23 cellular contexts compared by ENCODE assay signal in the genomic region with DNA sequence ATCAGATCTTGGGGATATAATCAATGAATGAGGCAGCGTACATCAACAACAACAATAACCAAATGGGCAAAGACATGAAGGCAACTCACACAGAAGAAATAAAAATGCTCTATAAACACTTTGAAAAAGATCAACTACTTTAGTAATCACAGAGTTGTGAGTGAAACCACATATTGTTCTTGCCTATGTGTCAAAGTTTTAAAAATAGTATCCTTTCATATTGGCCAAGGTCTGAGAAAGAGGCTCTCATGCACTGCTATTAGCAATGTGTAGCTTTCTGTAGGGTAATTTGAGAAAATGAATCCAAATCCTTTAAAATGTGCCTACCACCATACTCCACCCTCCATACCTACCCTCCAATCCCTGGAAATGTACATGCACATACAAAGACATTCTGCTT. TPM values are rescaled to one million over a fixed set of nuclear protein-coding genes. Genes with fewer than 3 reads are reported as not detected.
DNase-seq lines count a peak whose midpoint lies in the region; ATAC-seq, FAIRE-seq and TF ChIP-seq lines count a peak whose summit lies in the region.
"Had no signal": no experiment of that assay in that cellular context is flagged by ENCODE, and none has a peak within 500 bp of the region (broad histone marks: within the 10 kb centered on the region; RNA-seq: fewer than 3 reads in every experiment).

No MANE protein-coding gene starts in this region.

- POLR2A ChIA-PET in CD4-positive, alpha-beta memory T cell (lab: Charles Lee; ENCODE audit: partially characterized antibody) = interaction anchor here (2.2 kb wide), 1 partner anchor 176 kb away, joined by 9 read pairs; no protein-coding TSS in a partner anchor

- peaks cover 5 to 14% of the 10 kb centered on the region in 2 donors for H3K36me3 Mint-ChIP-seq in CD4-positive, alpha-beta memory T cell
- H3K36me3 Mint-ChIP-seq: brain had no signal

- H3K27me3 Mint-ChIP-seq in CD4-positive, alpha-beta memory T cell = no peaks in the 10 kb centered on the region
- H3K27me3 Mint-ChIP-seq: activated CD8-positive, alpha-beta T cell treated with anti-CD3 and anti-CD28 coated beads for 36 hours; activated naive CD4-positive, alpha-beta T cell treated with anti-CD3 and anti-CD28 coated beads, Interleukin-2, amount 50 U/mL, for 24 hours; brain; CD4-positive, alpha-beta T cell; stimulated activated naive B cell treated with anti-CD40 and anti-IgM and Interleukin-4, amounts not matched to agents 10 μg/mL and 1 μg/mL and 100 μg/mL, for 72 hours had no signal

- H3K9me3 Mint-ChIP-seq in CD4-positive, alpha-beta memory T cell = no peaks in the 10 kb centered on the region
- H3K9me3 Mint-ChIP-seq: activated CD8-positive, alpha-beta T cell treated with anti-CD3 and anti-CD28 coated beads for 36 hours; activated naive CD4-positive, alpha-beta T cell treated with anti-CD3 and anti-CD28 coated beads, Interleukin-2, amount 50 U/mL, for 24 hours; brain; CD4-positive, alpha-beta T cell; stimulated activated naive B cell treated with anti-CD40 and anti-IgM and Interleukin-4, amounts not matched to agents 10 μg/mL and 1 μg/mL and 100 μg/mL, for 72 hours; WTC11 had no signal

- no peaks in the 10 kb centered on the region for H3K9me3 ChIP-seq in tibial artery
- H3K9me3 ChIP-seq in CD4-positive, alpha-beta memory T cell (ENCODE audit: control insufficient read depth in 1 of 2, low read length in 2 of 2) = no peaks in the 10 kb centered on the region
- H3K9me3 ChIP-seq: colonic mucosa had no signal

- H3K27ac Mint-ChIP-seq in CD4-positive, alpha-beta memory T cell = no peak overlapping the region
- H3K27ac Mint-ChIP-seq: activated CD8-positive, alpha-beta T cell treated with anti-CD3 and anti-CD28 coated beads for 36 hours; activated naive CD4-positive, alpha-beta T cell treated with anti-CD3 and anti-CD28 coated beads, Interleukin-2, amount 50 U/mL, for 24 hours; brain; WTC11 had no signal

- no peaks in the 10 kb centered on the region for H3K27me3 ChIP-seq in tibial artery
- H3K27me3 ChIP-seq in CD4-positive, alpha-beta memory T cell (ENCODE audit: insufficient read depth, low read length) = no peaks in the 10 kb centered on the region
- H3K27me3 ChIP-seq: colonic mucosa had no signal

- H3K36me3 ChIP-seq in tibial artery = no peaks in the 10 kb centered on the region
- no peaks in the 10 kb centered on the region for H3K36me3 ChIP-seq in CD4-positive, alpha-beta memory T cell (ENCODE audit: insufficient read depth, low read length)
- H3K36me3 ChIP-seq: colonic mucosa had no signal

- intact Hi-C loops in head of caudate nucleus (cut with DNase I) = no loop called here
- intact Hi-C loops in tibial artery (cut with DNase I; ENCODE audit: low total_unique reads) = loop anchor here (5.0 to 10.0 kb wide), 2 partner anchors 185 to 797 kb away; no protein-coding TSS in a partner anchor
- intact Hi-C loops in CD4-positive, alpha-beta memory T cell (cut with micrococcal nuclease) = no loop called here

- no peak for DNase-seq in D721Med (ENCODE audit: insufficient read length, low spot score)
- peak; percentile 49 for DNase-seq in fibroblast of peridontal ligament (ENCODE audit: extremely low read depth)
- no peak for DNase-seq in head of caudate nucleus
- DNase-seq in tibial artery = no peak
- DNase-seq in CD4-positive, alpha-beta memory T cell = no peak
- DNase-seq: activated CD8-positive, alpha-beta T cell treated with anti-CD3 and anti-CD28 coated beads for 36 hours; activated T-cell treated with anti-CD3 and anti-CD28 coated beads, Interleukin-2, amount 50 U/mL, for 48 hours; CD4-positive, alpha-beta T cell; colonic mucosa; DMS79; foreskin melanocyte; KBM-7; NCI-H1048; NCI-H2081; NCI-H526 treated with DMSO at 0.1 percent for 48 hours; stimulated activated naive B cell treated with anti-CD40 and anti-IgM and Interleukin-4, amounts not matched to agents 10 μg/mL and 1 μg/mL and 100 μg/mL, for 72 hours; trophoblast cell had no signal

- no peak overlapping the region for H3K4me3 Mint-ChIP-seq in CD4-positive, alpha-beta memory T cell
- H3K4me3 Mint-ChIP-seq: activated CD8-positive, alpha-beta T cell treated with anti-CD3 and anti-CD28 coated beads for 36 hours; activated naive CD4-positive, alpha-beta T cell treated with anti-CD3 and anti-CD28 coated beads, Interleukin-2, amount 50 U/mL, for 24 hours; brain; CD4-positive, alpha-beta T cell; stimulated activated naive B cell treated with anti-CD40 and anti-IgM and Interleukin-4, amounts not matched to agents 10 μg/mL and 1 μg/mL and 100 μg/mL, for 72 hours; WTC11 had no signal

- CTCF ChIA-PET in CD4-positive, alpha-beta memory T cell (lab: Charles Lee; ENCODE audit: partially characterized antibody) = interaction anchor here (0.9 to 4.6 kb wide), 12 partner anchors 8 to 204 kb away, joined by 4 to 68 read pairs (median 9); a partner anchor contains a TSS

- no peak for TF ChIP-seq CTCF in D721Med (IDR thresholded peaks at IDR 0.05; ENCODE audit: insufficient read depth, missing control alignments)
- TF ChIP-seq CTCF in tibial artery (IDR thresholded peaks at IDR 0.05) = no peak

- no peak overlapping the region for H3K27ac ChIP-seq in tibial artery
- no peak overlapping the region for H3K27ac ChIP-seq in CD4-positive, alpha-beta memory T cell (ENCODE audit: low read depth, low read length)
- H3K27ac ChIP-seq: colonic mucosa had no signal

- H3K4me3 ChIP-seq in tibial artery = no peak overlapping the region
- no peak overlapping the region for H3K4me3 ChIP-seq in CD4-positive, alpha-beta memory T cell (ENCODE audit: low read length in 2 of 2)
- H3K4me3 ChIP-seq: colonic mucosa had no signal

- peaks cover 0 to 30% (median 7%) of the 10 kb centered on the region in 4 donors for H3K4me1 ChIP-seq in tibial artery
- H3K4me1 ChIP-seq in CD4-positive, alpha-beta memory T cell (ENCODE audit: insufficient read depth, low read length) = peaks cover 6% of the 10 kb centered on the region

- peak; percentile 53 for FAIRE-seq in D721Med (lab: Jason Lieb, UNC)

- ATAC-seq in GM19035 (IDR thresholded peaks at IDR 0.05; ENCODE audit: unreplicated experiment) (peak; percentile 45), HG03108 (IDR thresholded peaks at IDR 0.05; ENCODE audit: unreplicated experiment) (peak; percentile 39), HG02973 (IDR thresholded peaks at IDR 0.05; ENCODE audit: unreplicated experiment) (no peak)
- ATAC-seq: WTC11 had no signal

- H3K4me1 Mint-ChIP-seq in CD4-positive, alpha-beta memory T cell = peaks cover 0 to 5% (median 3%) of the 10 kb centered on the region in 4 donors
- H3K4me1 Mint-ChIP-seq: WTC11 had no signal

RNA-seq across cellular contexts. Expression of a gene that starts 25.0 kb away (rescaled TPM):
- 1 to 10 TPM; 6.5 to 7.2 TPM for total RNA-seq in CD4-positive, alpha-beta memory T cell
- 1 to 10 TPM; 5.5 to 7.6 TPM for polyA plus RNA-seq in CD4-positive, alpha-beta memory T cell
